Comparison of ENCODE assay signal across 19 cellular contexts in genomic region chr1:227793079-227793947, GRCh38. TPM values are rescaled to one million over a fixed set of nuclear protein-coding genes. Genes with fewer than 3 reads are reported as not detected.
DNase-seq lines count a peak whose midpoint lies in the region; ATAC-seq and TF ChIP-seq lines count a peak whose summit lies in the region.
"Had no signal": no experiment of that assay in that cellular context is flagged by ENCODE, and none has a peak within 500 bp of the region (broad histone marks: within the 10 kb centered on the region; RNA-seq: fewer than 3 reads in every experiment).

No MANE protein-coding gene starts in this region.

- POLR2A ChIA-PET in HCT116 (lab: Charles Lee): no interaction called here

- H3K9me3 ChIP-seq in HCT116 (ENCODE audit: control insufficient read depth in 1 of 2, insufficient read depth in 1 of 2, low read depth in 1 of 2, low read length in 2 of 2) (no peaks in the 10 kb centered on the region), muscle layer of colon (ENCODE audit: low read length) (no peaks in the 10 kb centered on the region)
- H3K9me3 ChIP-seq: Peyer's patch had no signal

- H3K36me3 ChIP-seq in HCT116 (ENCODE audit: control insufficient read depth in 1 of 2, insufficient read depth in 2 of 2, low read length in 2 of 2) (no peaks in the 10 kb centered on the region), muscle layer of colon (ENCODE audit: insufficient read depth, low read length) (no peaks in the 10 kb centered on the region)
- H3K36me3 ChIP-seq: Peyer's patch had no signal

- H2AFZ ChIP-seq in HCT116 (ENCODE audit: low read depth, low read length, poor library complexity, severe bottlenecking): no peak overlapping the region

- DNase-seq in HCT116 (ENCODE audit: low read depth, low spot score) (no peak), type B pancreatic cell (ENCODE audit: extremely low spot score, unreplicated experiment) (peak; percentile 64), NCI-H2171 (lab: John Stamatoyannopoulos, UW) (no peak)
- DNase-seq in stimulated activated CD4-positive, alpha-beta T cell treated with anti-CD3 and anti-CD28 coated beads, Interleukin-4, amount 100 ng/mL, for 1 hour: no peak
- DNase-seq in activated naive CD4-positive, alpha-beta T cell treated with anti-CD3 and anti-CD28 coated beads, Interleukin-2, amount 10 ng/mL, durations not matched to agents 7 days and 5 days: no peak
- DNase-seq: activated gamma-delta T cell treated with Interleukin-2 at 50 U/mL for 16 hours, C1 segment of cervical spinal cord, cortex of kidney, DMS79 treated with DMSO at 0.1 percent for 48 hours, glutamatergic neuron, NCI-H1930, NCI-H748 treated with DMSO at 0.1 percent for 48 hours, Peyer's patch had no signal

- H3K9me3 Mint-ChIP-seq in type B pancreatic cell: no peaks in the 10 kb centered on the region
- no peaks in the 10 kb centered on the region for H3K9me3 Mint-ChIP-seq in activated naive CD4-positive, alpha-beta T cell treated with anti-CD3 and anti-CD28 coated beads, Interleukin-2, amount 10 ng/mL, durations not matched to agents 7 days and 5 days
- H3K9me3 Mint-ChIP-seq: T-cell had no signal

- intact Hi-C loops in HCT116 (cut with micrococcal nuclease): no loop called here

- peak overlapping the region; percentile 61; the same call in 1 of the 2 replicates for H3K4me2 ChIP-seq in HCT116 (ENCODE audit: low read length)

- TF ChIP-seq POLR2A in HCT116 (IDR thresholded peaks at IDR 0.05; ENCODE audit: borderline replicate concordance, extremely low read depth, insufficient read depth, insufficient read length): no peak

- H3K4me1 Mint-ChIP-seq in type B pancreatic cell (ENCODE audit: unreplicated experiment): peaks cover 12% of the 10 kb centered on the region
- H3K4me1 Mint-ChIP-seq in activated naive CD4-positive, alpha-beta T cell treated with anti-CD3 and anti-CD28 coated beads, Interleukin-2, amount 10 ng/mL, durations not matched to agents 7 days and 5 days: peaks cover 6% of the 10 kb centered on the region

- no peak overlapping the region for H3K4me3 Mint-ChIP-seq in type B pancreatic cell
- no peak overlapping the region for H3K4me3 Mint-ChIP-seq in activated naive CD4-positive, alpha-beta T cell treated with anti-CD3 and anti-CD28 coated beads, Interleukin-2, amount 10 ng/mL, durations not matched to agents 7 days and 5 days
- H3K4me3 Mint-ChIP-seq: T-cell had no signal

- RAD21 ChIA-PET in HCT116 (lab: Charles Lee; ENCODE audit: low non-redundant PET in 1 of 2, low total read pairs in 2 of 2, uncharacterized antibody in 2 of 2, unreplicated experiment in 2 of 2): no interaction called here

- no peak for ATAC-seq in HCT116
- peak; percentile 8 for ATAC-seq in SK-N-SH treated with all-trans-retinoic acid at 6 μM for 48 hours
- ATAC-seq: T-cell had no signal

- CTCF ChIA-PET in HCT116 (lab: Charles Lee): interaction anchor here (1.2 kb wide), 1 partner anchor 12 kb away, joined by 7 read pairs; no protein-coding TSS in a partner anchor
- CTCF ChIA-PET in activated naive CD4-positive, alpha-beta T cell treated with anti-CD3 and anti-CD28 coated beads, Interleukin-2, amount 10 ng/mL, durations not matched to agents 7 days and 5 days (lab: Charles Lee): no interaction called here

- H3K27ac ChIP-seq in HCT116 (ENCODE audit: low read depth, low read length) (no peak overlapping the region), muscle layer of colon (ENCODE audit: low read depth, low read length) (peak overlapping the region; percentile 73)
- H3K27ac ChIP-seq: epithelial cell of prostate had no signal

- TF ChIP-seq RAD21 in HCT116 (IDR thresholded peaks at IDR 0.05; ENCODE audit: low read depth): no peak

- H3K36me3 Mint-ChIP-seq in type B pancreatic cell: no peaks in the 10 kb centered on the region
- H3K36me3 Mint-ChIP-seq in activated naive CD4-positive, alpha-beta T cell treated with anti-CD3 and anti-CD28 coated beads, Interleukin-2, amount 10 ng/mL, durations not matched to agents 7 days and 5 days: no peaks in the 10 kb centered on the region
- H3K36me3 Mint-ChIP-seq: T-cell had no signal

- no peak for TF ChIP-seq CTCF in HCT116 (IDR thresholded peaks at IDR 0.05 in 2 of 3, conservative IDR thresholded peaks at IDR 0.05 in 1 of 3; ENCODE audit: borderline replicate concordance in 1 of 3, insufficient read depth in 1 of 3, low read depth in 2 of 3, low read length in 2 of 3)
- no peak for TF ChIP-seq CTCF in type B pancreatic cell (conservative IDR thresholded peaks at IDR 0.05)

- peaks cover under 1% of the 10 kb centered on the region for H3K27me3 Mint-ChIP-seq in type B pancreatic cell
- H3K27me3 Mint-ChIP-seq in activated naive CD4-positive, alpha-beta T cell treated with anti-CD3 and anti-CD28 coated beads, Interleukin-2, amount 10 ng/mL, durations not matched to agents 7 days and 5 days: peaks cover 42% of the 10 kb centered on the region

- H3K4me3 ChIP-seq in HCT116 (replicated peaks in 1 of 2; ENCODE audit: low read depth in 1 of 2, low read length in 2 of 2): no peak overlapping the region
- no peak overlapping the region for H3K4me3 ChIP-seq in muscle layer of colon (ENCODE audit: low read depth in 1 of 2, low read length in 2 of 2)
- H3K4me3 ChIP-seq: Peyer's patch had no signal

- H3K79me2 ChIP-seq in HCT116 (ENCODE audit: insufficient read depth, low read length): no peaks in the 10 kb centered on the region

- no peaks in the 10 kb centered on the region for H4K20me1 ChIP-seq in HCT116 (ENCODE audit: insufficient read depth)

- H3K27me3 ChIP-seq in HCT116 (ENCODE audit: insufficient read depth, low read length) (no peaks in the 10 kb centered on the region), muscle layer of colon (ENCODE audit: control insufficient read depth in 1 of 2, insufficient read depth in 2 of 2, low read length in 2 of 2) (peaks cover 0 to 4% of the 10 kb centered on the region in 2 donors)
- H3K27me3 ChIP-seq: Peyer's patch had no signal

- H3K4me1 ChIP-seq in HCT116 (ENCODE audit: control insufficient read depth in 1 of 2, insufficient read depth in 2 of 2, low read length in 2 of 2): peaks cover 10 to 23% of the 10 kb centered on the region in 2 experiments
- H3K4me1 ChIP-seq in muscle layer of colon (ENCODE audit: insufficient read depth, low read length): peaks cover 19% of the 10 kb centered on the region

- no peaks in the 10 kb centered on the region for H3K9me2 ChIP-seq in HCT116 (ENCODE audit: insufficient read depth)

- no peak overlapping the region for H3K27ac Mint-ChIP-seq in type B pancreatic cell
- no peak overlapping the region for H3K27ac Mint-ChIP-seq in activated naive CD4-positive, alpha-beta T cell treated with anti-CD3 and anti-CD28 coated beads, Interleukin-2, amount 10 ng/mL, durations not matched to agents 7 days and 5 days
- H3K27ac Mint-ChIP-seq: T-cell had no signal

- H3K9ac ChIP-seq in HCT116 (ENCODE audit: low read length) (no peak overlapping the region), muscle layer of colon (ENCODE audit: low read length) (no peak overlapping the region)

- no TSS peak for BruUV-seq in HCT116 (replicated peaks; lab: Mats Ljungman, UMichigan)

TF ChIP-seq in HCT116, 20 proteins besides CTCF, POLR2A, EP300 and RAD21 (continues in another document):
- TF ChIP-seq ELF1 (IDR thresholded peaks at IDR 0.05; ENCODE audit: borderline replicate concordance, low read depth): no peak
- no peak for TF ChIP-seq JUND (IDR thresholded peaks at IDR 0.05)
- no peak for TF ChIP-seq ZBTB33 (IDR thresholded peaks at IDR 0.05; ENCODE audit: extremely low read depth, insufficient replicate concordance, low read length)
- TF ChIP-seq EGR1 (IDR thresholded peaks at IDR 0.05; ENCODE audit: low read depth): no peak
- TF ChIP-seq EZH2 (IDR thresholded peaks at IDR 0.05): no peak

TF ChIP-seq in SK-N-SH treated with all-trans-retinoic acid at 6 μM for 48 hours, 23 proteins besides CTCF, POLR2A, EP300 and RAD21 (continues in another document):
- no peak for TF ChIP-seq PATZ1 (CRISPR knock-in tag; IDR thresholded peaks at IDR 0.05; ENCODE audit: borderline replicate concordance)
- no peak for TF ChIP-seq CSDC2 (CRISPR knock-in tag; IDR thresholded peaks at IDR 0.05)
- no peak for TF ChIP-seq ESRRG (CRISPR knock-in tag; IDR thresholded peaks at IDR 0.05)

RNA-seq across cellular contexts. Expression of gene PRSS38, which starts 22.2 kb away (rescaled TPM):
- total RNA-seq in HCT116 (2021; ENCODE audit: unreplicated experiment) (not detected), type B pancreatic cell (ENCODE audit: low replicate concordance) (not detected in 2 replicates)
- not detected in 2 replicates for polyA plus RNA-seq in HCT116 (2012)
- total RNA-seq: mononuclear cell, Peyer's patch, T-cell, temporal lobe had no signal

RNA-seq across cellular contexts. Expression of gene SNAP47, which starts 58.1 kb away (rescaled TPM):
- total RNA-seq in HCT116 (2021; ENCODE audit: unreplicated experiment) (37.9 TPM), type B pancreatic cell (ENCODE audit: low replicate concordance) (32.4 and 46.2 TPM in 2 replicates)
- 30.3 and 31.9 TPM in 2 replicates for polyA plus RNA-seq in HCT116 (2012)

RNA-seq across cellular contexts. Expression of gene JMJD4, which starts 58.2 kb away (rescaled TPM):
- total RNA-seq in HCT116 (2021; ENCODE audit: unreplicated experiment) (14.3 TPM), type B pancreatic cell (ENCODE audit: low replicate concordance) (23.5 and 25.4 TPM in 2 replicates)
- 10.8 and 11.1 TPM in 2 replicates for polyA plus RNA-seq in HCT116 (2012)
